ENCODE assay signal across 13 cellular contexts in the genomic region with DNA sequence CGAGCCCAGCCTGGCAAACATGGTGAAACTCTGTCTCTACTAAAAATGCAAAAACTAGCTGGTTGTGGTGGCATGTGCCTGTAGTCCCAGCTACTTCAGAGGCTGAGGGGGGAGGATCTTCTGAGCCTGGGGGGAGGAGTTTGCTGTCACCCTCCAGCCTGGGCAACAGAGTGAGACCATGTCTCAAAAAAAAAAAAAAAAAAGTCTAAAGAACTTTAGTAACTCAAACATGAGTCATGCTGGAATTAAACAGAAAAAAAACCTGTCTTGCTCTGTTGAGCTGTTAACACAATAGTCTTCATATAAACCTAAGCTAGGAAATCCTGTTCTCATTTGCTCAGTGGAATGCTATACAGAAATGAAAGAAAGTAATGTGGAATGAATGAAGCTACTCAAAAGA. TPM values are rescaled to one million over a fixed set of nuclear protein-coding genes. Genes with fewer than 3 reads are reported as not detected.
DNase-seq lines count a peak whose midpoint lies in the region; ATAC-seq and TF ChIP-seq lines count a peak whose summit lies in the region.
"Had no signal": no experiment of that assay in that cellular context is flagged by ENCODE, and none has a peak within 500 bp of the region (broad histone marks: within the 10 kb centered on the region; RNA-seq: fewer than 3 reads in every experiment).

No MANE protein-coding gene starts in this region.

- POLR2A ChIA-PET in HEK293 (lab: Yijun Ruan, JAX) = interaction anchor here (0.6 kb wide), 2 partner anchors 233 to 909 kb away, joined by 4 to 5 read pairs; no protein-coding TSS in a partner anchor

- H3K4me1 Mint-ChIP-seq in activated naive CD8-positive, alpha-beta T cell treated with anti-CD3 and anti-CD28 coated beads, Interleukin-2, amount 50 U/mL, for 24 hours = peaks cover 15% of the 10 kb centered on the region
- H3K4me1 Mint-ChIP-seq in nephron progenitor cell (no peaks in the 10 kb centered on the region), chondrocyte (ENCODE audit: low read depth) (peaks cover 14% of the 10 kb centered on the region)

- no peaks in the 10 kb centered on the region for H3K36me3 Mint-ChIP-seq in activated naive CD8-positive, alpha-beta T cell treated with anti-CD3 and anti-CD28 coated beads, Interleukin-2, amount 50 U/mL, for 24 hours (ENCODE audit: low read depth)
- H3K36me3 Mint-ChIP-seq in nephron progenitor cell (ENCODE audit: low read depth) (no peaks in the 10 kb centered on the region), chondrocyte (ENCODE audit: low read depth) (no peaks in the 10 kb centered on the region)

- H3K9me3 ChIP-seq in HEK293 (ENCODE audit: control insufficient read depth, insufficient read depth, low read depth, low read length) = no peaks in the 10 kb centered on the region
- H3K9me3 ChIP-seq: Peyer's patch, testis had no signal

- DNase-seq in AG20443 (ENCODE audit: low spot score) = peak; percentile 36
- peak; percentile 28 for DNase-seq in activated naive CD8-positive, alpha-beta T cell treated with anti-CD3 and anti-CD28 coated beads, Interleukin-2, amount 50 U/mL, for 24 hours
- DNase-seq in kidney epithelial cell (ENCODE audit: low read depth) = peak; percentile 93
- no peak for DNase-seq in NCI-H2227 treated with DMSO at 0.1 percent for 48 hours (lab: John Stamatoyannopoulos, UW)
- no peak for DNase-seq in nephron progenitor cell
- DNase-seq in MV-4-11 (lab: John Stamatoyannopoulos, UW) = no peak
- DNase-seq in chondrocyte (ENCODE audit: low spot score) = no peak
- DNase-seq: brain microvascular endothelial cell, NCI-H2081 treated with DMSO at 0.1 percent for 48 hours, testis had no signal

- CTCF ChIA-PET in HEK293 (lab: Yijun Ruan, JAX) = interaction anchor here (0.7 to 2.2 kb wide), 9 partner anchors 10 to 856 kb away, joined by 3 to 13 read pairs (median 4); no protein-coding TSS in a partner anchor

- peaks cover 3% of the 10 kb centered on the region for H3K27me3 Mint-ChIP-seq in activated naive CD8-positive, alpha-beta T cell treated with anti-CD3 and anti-CD28 coated beads, Interleukin-2, amount 50 U/mL, for 24 hours
- H3K27me3 Mint-ChIP-seq in nephron progenitor cell (ENCODE audit: low read depth, poor library complexity) = peaks cover 11% of the 10 kb centered on the region
- H3K27me3 Mint-ChIP-seq in chondrocyte (ENCODE audit: low read depth) = no peaks in the 10 kb centered on the region

- no peak overlapping the region for H3K27ac ChIP-seq in HEK293 (ENCODE audit: extremely low read depth, low read depth, low read length)
- H3K27ac ChIP-seq: brain microvascular endothelial cell, Peyer's patch, testis had no signal

- no peaks in the 10 kb centered on the region for H3K27me3 ChIP-seq in kidney epithelial cell (ENCODE audit: control insufficient read depth, insufficient read depth, low read length)
- H3K27me3 ChIP-seq: brain microvascular endothelial cell, Peyer's patch, testis had no signal

- H3K4me3 Mint-ChIP-seq in activated naive CD8-positive, alpha-beta T cell treated with anti-CD3 and anti-CD28 coated beads, Interleukin-2, amount 50 U/mL, for 24 hours = no peak overlapping the region
- H3K4me3 Mint-ChIP-seq in nephron progenitor cell (no peak overlapping the region), chondrocyte (ENCODE audit: unreplicated experiment) (no peak overlapping the region)

- H3K36me3 ChIP-seq in HEK293 (ENCODE audit: control insufficient read depth in 2 of 2, insufficient read depth in 1 of 2, low read length in 2 of 2) = no peaks in the 10 kb centered on the region
- H3K36me3 ChIP-seq in kidney epithelial cell (ENCODE audit: control insufficient read depth, insufficient read depth, low read length) = no peaks in the 10 kb centered on the region
- H3K36me3 ChIP-seq: brain microvascular endothelial cell, Peyer's patch had no signal

- ATAC-seq in activated naive CD8-positive, alpha-beta T cell treated with anti-CD3 and anti-CD28 coated beads, Interleukin-2, amount 50 U/mL, for 24 hours = peak; percentile 65
- ATAC-seq: HCT116 had no signal

- H3K4me1 ChIP-seq in HEK293 (ENCODE audit: control insufficient read depth, insufficient read depth, low read length) = no peaks in the 10 kb centered on the region; the same call in none of the 2 replicates
- H3K4me1 ChIP-seq: testis had no signal

- no peak overlapping the region for H3K4me3 ChIP-seq in HEK293 (ENCODE audit: low read depth, low read length)
- no peak overlapping the region for H3K4me3 ChIP-seq in kidney epithelial cell (ENCODE audit: low read depth, low read length)
- H3K4me3 ChIP-seq: Peyer's patch, testis had no signal

- H3K9me3 Mint-ChIP-seq in activated naive CD8-positive, alpha-beta T cell treated with anti-CD3 and anti-CD28 coated beads, Interleukin-2, amount 50 U/mL, for 24 hours = no peaks in the 10 kb centered on the region
- H3K9me3 Mint-ChIP-seq in nephron progenitor cell (no peaks in the 10 kb centered on the region), chondrocyte (ENCODE audit: low read depth) (no peaks in the 10 kb centered on the region)

- TF ChIP-seq CTCF in HEK293 (tag by site-specific recombination; IDR thresholded peaks at IDR 0.05) (no peak), kidney epithelial cell (IDR thresholded peaks at IDR 0.05; ENCODE audit: insufficient read depth, low read length, poor library complexity, severe bottlenecking) (no peak), nephron progenitor cell (IDR thresholded peaks at IDR 0.05) (no peak), chondrocyte (IDR thresholded peaks at IDR 0.05) (no peak)

- H3K27ac Mint-ChIP-seq in activated naive CD8-positive, alpha-beta T cell treated with anti-CD3 and anti-CD28 coated beads, Interleukin-2, amount 50 U/mL, for 24 hours = no peak overlapping the region
- H3K27ac Mint-ChIP-seq in nephron progenitor cell (no peak overlapping the region), chondrocyte (ENCODE audit: unreplicated experiment) (no peak overlapping the region)

TF ChIP-seq in HEK293, 187 proteins besides CTCF, POLR2A, EP300 and RAD21:
- TF ChIP-seq, protein P1, sequence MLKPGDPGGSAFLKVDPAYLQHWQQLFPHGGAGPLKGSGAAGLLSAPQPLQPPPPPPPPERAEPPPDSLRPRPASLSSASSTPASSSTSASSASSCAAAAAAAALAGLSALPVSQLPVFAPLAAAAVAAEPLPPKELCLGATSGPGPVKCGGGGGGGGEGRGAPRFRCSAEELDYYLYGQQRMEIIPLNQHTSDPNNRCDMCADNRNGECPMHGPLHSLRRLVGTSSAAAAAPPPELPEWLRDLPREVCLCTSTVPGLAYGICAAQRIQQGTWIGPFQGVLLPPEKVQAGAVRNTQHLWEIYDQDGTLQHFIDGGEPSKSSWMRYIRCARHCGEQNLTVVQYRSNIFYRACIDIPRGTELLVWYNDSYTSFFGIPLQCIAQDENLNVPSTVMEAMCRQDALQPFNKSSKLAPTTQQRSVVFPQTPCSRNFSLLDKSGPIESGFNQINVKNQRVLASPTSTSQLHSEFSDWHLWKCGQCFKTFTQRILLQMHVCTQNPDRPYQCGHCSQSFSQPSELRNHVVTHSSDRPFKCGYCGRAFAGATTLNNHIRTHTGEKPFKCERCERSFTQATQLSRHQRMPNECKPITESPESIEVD (tag by site-specific recombination; IDR thresholded peaks at IDR 0.05) = peak; percentile 43; the same call in 1 of the 2 replicates
- no peak for TF ChIP-seq ZNF202 (tag by site-specific recombination; IDR thresholded peaks at IDR 0.05; ENCODE audit: borderline replicate concordance)
- peak; percentile 37; the same call in 1 of the 2 replicates for TF ChIP-seq OSR2 (tag by site-specific recombination; IDR thresholded peaks at IDR 0.05)
- TF ChIP-seq, protein P2, sequence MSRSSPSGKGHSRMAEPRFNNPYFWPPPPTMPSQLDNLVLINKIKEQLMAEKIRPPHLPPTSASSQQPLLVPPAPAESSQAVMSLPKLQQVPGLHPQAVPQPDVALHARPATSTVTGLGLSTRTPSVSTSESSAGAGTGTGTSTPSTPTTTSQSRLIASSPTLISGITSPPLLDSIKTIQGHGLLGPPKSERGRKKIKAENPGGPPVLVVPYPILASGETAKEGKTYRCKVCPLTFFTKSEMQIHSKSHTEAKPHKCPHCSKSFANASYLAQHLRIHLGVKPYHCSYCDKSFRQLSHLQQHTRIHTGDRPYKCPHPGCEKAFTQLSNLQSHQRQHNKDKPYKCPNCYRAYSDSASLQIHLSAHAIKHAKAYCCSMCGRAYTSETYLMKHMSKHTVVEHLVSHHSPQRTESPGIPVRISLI (tag by site-specific recombination; IDR thresholded peaks at IDR 0.05) = peak; percentile 85; the same call in 1 of the 2 replicates
- TF ChIP-seq YY2 (tag by site-specific recombination; IDR thresholded peaks at IDR 0.05) = no peak

RNA-seq across cellular contexts. Expression of a gene that starts 16.7 kb away (rescaled TPM):
- total RNA-seq in kidney epithelial cell (4.7 and 7.1 TPM in 2 replicates), chondrocyte (4.7 to 5.9 TPM (median 5.6 TPM) in 3 replicates)

Comparison
In these comparisons a context has a peak if more than half of its experiments do, and no peak if none do; other contexts are left out.
1. DNase-seq: peak in AG20443 (single experiment), activated naive CD8-positive, alpha-beta T cell treated with anti-CD3 and anti-CD28 coated beads, Interleukin-2, amount 50 U/mL, for 24 hours (single experiment) and kidney epithelial cell (single experiment); none in NCI-H2227 treated with DMSO at 0.1 percent for 48 hours (single experiment), nephron progenitor cell (single experiment), MV-4-11 (single experiment) and chondrocyte (single experiment).